8 cellular contexts compared by ENCODE assay signal in genomic region chr11:64241430-64242153, GRCh38. TPM values are rescaled to one million over a fixed set of nuclear protein-coding genes. Genes with fewer than 3 reads are reported as not detected.
DNase-seq lines count a peak whose midpoint lies in the region; ATAC-seq, FAIRE-seq and TF ChIP-seq lines count a peak whose summit lies in the region.

No MANE protein-coding gene starts in this region.

- intact Hi-C loops in A673 (cut with micrococcal nuclease; ENCODE audit: unreplicated experiment), result loop anchor here (2.0 kb wide), 1 partner anchor 63 kb away; the partner anchor contains the start of gene ESRRA
- intact Hi-C loops in mammary epithelial cell (cut with micrococcal nuclease), result no loop called here

- peaks cover 9% of the 10 kb centered on the region for H3K4me1 ChIP-seq in A673 (ENCODE audit: insufficient read depth, low read length, poor library complexity, severe bottlenecking)
- H3K4me1 ChIP-seq in mammary epithelial cell (ENCODE audit: insufficient read depth, low read length), result peaks cover 41% of the 10 kb centered on the region
- peaks cover 43% of the 10 kb centered on the region for H3K4me1 ChIP-seq in keratinocyte (ENCODE audit: control insufficient read depth, extremely low read depth, insufficient read depth, low read length)

- dilution Hi-C loops in mammary epithelial cell (cut with HindIII; ENCODE audit: low sequenced_read_pairs) (no loop called here), keratinocyte (cut with MboI; ENCODE audit: extremely low pct_ligation_motif_present, low sequenced_read_pairs) (no loop called here)

- DNase-seq in A673 (ENCODE audit: low spot score) (peak; percentile 99), NCI-H2196 treated with DMSO at 0.1 percent for 48 hours (lab: John Stamatoyannopoulos, UW; ENCODE audit: unreplicated experiment) (peak; percentile 94), mammary epithelial cell (peak; percentile 46), keratinocyte (ENCODE audit: low read depth, low spot score) (peak; percentile 96)
- peak; percentile 100 for DNase-seq in stimulated activated CD4-positive, alpha-beta T cell treated with anti-CD3 and anti-CD28 coated beads, Interleukin-12 subunit alpha, Interleukin-12 subunit beta, amount 100 ng/mL, for 4 hours

- no peaks in the 10 kb centered on the region for H3K9me3 ChIP-seq in A673 (ENCODE audit: low read depth, low read length, poor library complexity, severe bottlenecking)
- H3K9me3 ChIP-seq in mammary epithelial cell (replicated peaks; ENCODE audit: insufficient read depth, low read length), result no peaks in the 10 kb centered on the region
- no peaks in the 10 kb centered on the region for H3K9me3 ChIP-seq in keratinocyte (ENCODE audit: control insufficient read depth, low read depth, low read length)

- H4K20me1 ChIP-seq in mammary epithelial cell (ENCODE audit: insufficient read depth, low read length) (no peaks in the 10 kb centered on the region), keratinocyte (ENCODE audit: control insufficient read depth, extremely low read depth, insufficient read depth, low read length) (no peaks in the 10 kb centered on the region)

- in situ Hi-C loops in mammary epithelial cell (cut with MboI; ENCODE audit: low sequenced_read_pairs in 2 of 2), result no loop called here

- no peak for TF ChIP-seq CTCF in A673 (conservative IDR thresholded peaks at IDR 0.05; ENCODE audit: low read depth, low read length)
- TF ChIP-seq CTCF in VCaP (conservative IDR thresholded peaks at IDR 0.05), result peak; percentile 38
- no peak for TF ChIP-seq CTCF in mammary epithelial cell (conservative IDR thresholded peaks at IDR 0.05 in 1 of 2, IDR thresholded peaks at IDR 0.05 in 1 of 2; ENCODE audit: extremely low read depth in 1 of 2, insufficient read depth in 1 of 2, low read depth in 1 of 2, low read length in 2 of 2)
- TF ChIP-seq CTCF in keratinocyte (optimal IDR thresholded peaks at IDR 0.05 in 1 of 3, IDR thresholded peaks at IDR 0.05 in 1 of 3, conservative IDR thresholded peaks at IDR 0.05 in 1 of 3; ENCODE audit: extremely low read depth in 1 of 3, insufficient read depth in 2 of 3, low read length in 3 of 3), result no peak

- ATAC-seq in GM18870 (IDR thresholded peaks at IDR 0.05; ENCODE audit: unreplicated experiment) (peak; percentile 62), HG03108 (IDR thresholded peaks at IDR 0.05; ENCODE audit: unreplicated experiment) (peak; percentile 59)

- H3K4me2 ChIP-seq in mammary epithelial cell (ENCODE audit: insufficient read depth, low read depth, low read length), result peak overlapping the region; percentile 93
- peak overlapping the region; percentile 67 for H3K4me2 ChIP-seq in keratinocyte (ENCODE audit: control insufficient read depth, extremely low read depth, insufficient read depth, low read depth, low read length)

- H3K9me1 ChIP-seq in keratinocyte (ENCODE audit: control insufficient read depth, extremely low read depth, insufficient read depth, low read length), result no peaks in the 10 kb centered on the region

- H3K4me3 ChIP-seq in A673 (ENCODE audit: low read depth, low read length, poor library complexity, severe bottlenecking) (peak overlapping the region; percentile 86), mammary epithelial cell (replicated peaks in 1 of 3; ENCODE audit: insufficient read depth in 1 of 3, low read depth in 2 of 3, low read length in 3 of 3) (peak overlapping the region; percentile 79 to 92 (median 85)), keratinocyte (ENCODE audit: control insufficient read depth in 2 of 3, extremely low read depth in 1 of 3, insufficient read depth in 2 of 3, low read depth in 1 of 3, low read length in 3 of 3) (peak overlapping the region; percentile 72 to 87 (median 82))

- no peaks in the 10 kb centered on the region for H3K27me3 ChIP-seq in A673 (replicated peaks; ENCODE audit: insufficient read depth, low read depth, low read length, poor library complexity)
- H3K27me3 ChIP-seq in mammary epithelial cell (ENCODE audit: insufficient read depth, low read length), result no peaks in the 10 kb centered on the region
- no peaks in the 10 kb centered on the region for H3K27me3 ChIP-seq in keratinocyte (ENCODE audit: control insufficient read depth, extremely low read depth, insufficient read depth, low read length)

- FAIRE-seq in keratinocyte (lab: Jason Lieb, UNC), result no peak

- BruUV-seq in A673 (replicated peaks; lab: Mats Ljungman, UMichigan) (TSS peak; percentile 55), mammary epithelial cell (replicated peaks; lab: Mats Ljungman, UMichigan) (no TSS peak)

- peak overlapping the region; percentile 35 for H2AFZ ChIP-seq in mammary epithelial cell (ENCODE audit: low read depth, low read length)
- H2AFZ ChIP-seq in keratinocyte (ENCODE audit: control insufficient read depth, low read length), result no peak overlapping the region

- peak overlapping the region; percentile 91 for H3K27ac ChIP-seq in A673 (ENCODE audit: low read depth, low read length, poor library complexity, severe bottlenecking)
- peak overlapping the region; percentile 95 for H3K27ac ChIP-seq in VCaP
- peak overlapping the region; percentile 42 for H3K27ac ChIP-seq in mammary epithelial cell (ENCODE audit: insufficient read depth, low read depth, low read length)
- peak overlapping the region; percentile 58 for H3K27ac ChIP-seq in keratinocyte (ENCODE audit: control insufficient read depth, insufficient read depth, low read length)

- CTCF ChIA-PET in A673 (lab: Charles Lee), result interaction anchor here (0.7 to 0.8 kb wide), 2 partner anchors 60 to 63 kb away, joined by 3 read pairs; no protein-coding TSS in a partner anchor
- CTCF ChIA-PET in mammary epithelial cell (lab: Charles Lee; ENCODE audit: low non-redundant PET), result interaction anchor here (0.7 kb wide), 2 partner anchors 63 to 113 kb away, joined by 6 to 22 read pairs; no protein-coding TSS in a partner anchor

- 2% methylated on average over 19 of the region's 53 CpGs for WGBS in mammary epithelial cell (ENCODE audit: low coverage, missing lambda C conversion rate)

- peaks cover 48% of the 10 kb centered on the region for H3K79me2 ChIP-seq in mammary epithelial cell (ENCODE audit: insufficient read depth, low read length)
- H3K79me2 ChIP-seq in keratinocyte (ENCODE audit: control insufficient read depth, insufficient read depth, low read length), result peaks cover 26% of the 10 kb centered on the region

- peaks cover 27% of the 10 kb centered on the region for H3K36me3 ChIP-seq in A673 (ENCODE audit: insufficient read depth, low read length, poor library complexity, severe bottlenecking)
- H3K36me3 ChIP-seq in mammary epithelial cell (ENCODE audit: insufficient read depth, low read length), result peaks cover 15% of the 10 kb centered on the region
- peaks cover 14 to 30% of the 10 kb centered on the region in 2 experiments for H3K36me3 ChIP-seq in keratinocyte (ENCODE audit: control insufficient read depth in 2 of 2, extremely low read depth in 1 of 2, insufficient read depth in 2 of 2, low read length in 2 of 2)

- H3K9ac ChIP-seq in mammary epithelial cell (ENCODE audit: insufficient read depth, low read length), result peak overlapping the region; percentile 52
- H3K9ac ChIP-seq in keratinocyte (ENCODE audit: control insufficient read depth, extremely low read depth, insufficient read depth, low read length), result peak overlapping the region; percentile 89

- POLR2A ChIA-PET in A673 (lab: Charles Lee; ENCODE audit: low non-redundant PET), result no interaction called here

RNA-seq across cellular contexts. Expression of gene FKBP2, which starts 0.7 kb away (rescaled TPM):
- 57.5 and 63.1 TPM in 2 replicates for total RNA-seq in A673 (2021)
- total RNA-seq in mammary epithelial cell, result 10 to 100 TPM; 15.5 to 59.6 TPM
- polyA plus RNA-seq in mammary epithelial cell, result 55.7 TPM
- polyA minus RNA-seq in mammary epithelial cell, result 56.6 TPM
- polyA plus RNA-seq in keratinocyte, result 40.3 to 57.7 TPM (median 51.9 TPM) in 3 replicates
- 13.5 TPM for polyA plus RNA-seq in keratinocyte (2011; ENCODE audit: low read depth)
- 25.4 and 60.1 TPM in 2 replicates for polyA plus RNA-seq in keratinocyte (2011; cell fraction: cytosol; rRNA removed)
- 36.5 and 39.2 TPM in 2 replicates for polyA plus RNA-seq in keratinocyte (2011; cell fraction: nucleus; rRNA removed)
- polyA plus RNA-seq in keratinocyte (2012; ENCODE audit: low replicate concordance), result 59.4 and 124 TPM in 2 replicates
- 19.1 to 44.3 TPM (median 19.4 TPM) in 3 replicates for polyA minus RNA-seq in keratinocyte
- polyA minus RNA-seq in keratinocyte (2011; cell fraction: cytosol; rRNA and poly(A)+ RNA removed), result 48.7 TPM
- polyA minus RNA-seq in keratinocyte (2011; cell fraction: nucleus; rRNA and poly(A)+ RNA removed), result 10.8 and 13.9 TPM in 2 replicates

RNA-seq across cellular contexts. Expression of gene PPP1R14B, which starts 5.2 kb away (rescaled TPM):
- 378 and 402 TPM in 2 replicates for total RNA-seq in A673 (2021)
- 100 to 1,000 TPM; 118 to 362 TPM for total RNA-seq in mammary epithelial cell
- 265 TPM for polyA plus RNA-seq in mammary epithelial cell
- 190 TPM for polyA minus RNA-seq in mammary epithelial cell
- 182 to 254 TPM (median 208 TPM) in 3 replicates for polyA plus RNA-seq in keratinocyte
- 228 TPM for polyA plus RNA-seq in keratinocyte (2011; ENCODE audit: low read depth)
- polyA plus RNA-seq in keratinocyte (2011; cell fraction: cytosol; rRNA removed), result 136 and 242 TPM in 2 replicates
- 88.4 and 97.8 TPM in 2 replicates for polyA plus RNA-seq in keratinocyte (2011; cell fraction: nucleus; rRNA removed)
- 206 and 370 TPM in 2 replicates for polyA plus RNA-seq in keratinocyte (2012; ENCODE audit: low replicate concordance)
- polyA minus RNA-seq in keratinocyte, result 67.7 to 176 TPM (median 81.0 TPM) in 3 replicates
- 142 TPM for polyA minus RNA-seq in keratinocyte (2011; cell fraction: cytosol; rRNA and poly(A)+ RNA removed)
- 24.2 and 30.3 TPM in 2 replicates for polyA minus RNA-seq in keratinocyte (2011; cell fraction: nucleus; rRNA and poly(A)+ RNA removed)

RNA-seq across cellular contexts. Expression of gene VEGFB, which starts 7.2 kb away (rescaled TPM):
- total RNA-seq in A673 (2021) (93.3 and 108 TPM in 2 replicates), mammary epithelial cell (10 to 100 TPM; 13.0 to 82.7 TPM)
- polyA plus RNA-seq in mammary epithelial cell (20.4 TPM), keratinocyte (9.7 to 23.3 TPM (median 10.0 TPM) in 3 replicates)
- polyA minus RNA-seq in mammary epithelial cell (69.9 TPM), keratinocyte (5.9 to 9.7 TPM (median 7.4 TPM) in 3 replicates)
- polyA plus RNA-seq in keratinocyte (2011; ENCODE audit: low read depth), result 9.0 TPM
- polyA plus RNA-seq in keratinocyte (2011; cell fraction: cytosol; rRNA removed), result 11.0 and 16.3 TPM in 2 replicates
- 10.7 and 13.0 TPM in 2 replicates for polyA plus RNA-seq in keratinocyte (2011; cell fraction: nucleus; rRNA removed)
- polyA plus RNA-seq in keratinocyte (2012; ENCODE audit: low replicate concordance), result 49.0 and 59.7 TPM in 2 replicates
- 14.0 TPM for polyA minus RNA-seq in keratinocyte (2011; cell fraction: cytosol; rRNA and poly(A)+ RNA removed)
- 2.7 and 3.0 TPM in 2 replicates for polyA minus RNA-seq in keratinocyte (2011; cell fraction: nucleus; rRNA and poly(A)+ RNA removed)

RNA-seq across cellular contexts. Expression of gene PLCB3, which starts 9.7 kb away (rescaled TPM):
- total RNA-seq in A673 (2021) (45.3 and 51.1 TPM in 2 replicates), mammary epithelial cell (10 to 100 TPM; 48.5 to 67.9 TPM)
- polyA plus RNA-seq in mammary epithelial cell (42.2 TPM), keratinocyte (32.5 to 46.9 TPM (median 42.0 TPM) in 3 replicates)
- polyA minus RNA-seq in mammary epithelial cell (78.5 TPM), keratinocyte (59.1 to 134 TPM (median 63.1 TPM) in 3 replicates)
- polyA plus RNA-seq in keratinocyte (2011; ENCODE audit: low read depth), result 22.4 TPM
- 24.4 and 45.9 TPM in 2 replicates for polyA plus RNA-seq in keratinocyte (2011; cell fraction: cytosol; rRNA removed)
- polyA plus RNA-seq in keratinocyte (2011; cell fraction: nucleus; rRNA removed), result 80.0 and 97.8 TPM in 2 replicates
- 23.8 and 55.9 TPM in 2 replicates for polyA plus RNA-seq in keratinocyte (2012; ENCODE audit: low replicate concordance)
- polyA minus RNA-seq in keratinocyte (2011; cell fraction: cytosol; rRNA and poly(A)+ RNA removed), result 84.8 TPM
- polyA minus RNA-seq in keratinocyte (2011; cell fraction: nucleus; rRNA and poly(A)+ RNA removed), result 55.3 and 67.1 TPM in 2 replicates

RNA-seq across cellular contexts. Expression of gene DNAJC4, which starts 11.2 kb away (rescaled TPM):
- 20.2 and 23.9 TPM in 2 replicates for total RNA-seq in A673 (2021)
- total RNA-seq in mammary epithelial cell, result 10 to 100 TPM; 10.2 to 15.6 TPM
- polyA plus RNA-seq in mammary epithelial cell, result 10.9 TPM
- 3.1 TPM for polyA minus RNA-seq in mammary epithelial cell
- polyA plus RNA-seq in keratinocyte, result 10.1 to 24.7 TPM (median 12.2 TPM) in 3 replicates
- 9.3 TPM for polyA plus RNA-seq in keratinocyte (2011; ENCODE audit: low read depth)
- polyA plus RNA-seq in keratinocyte (2011; cell fraction: cytosol; rRNA removed), result 9.2 and 17.4 TPM in 2 replicates
- 18.2 and 23.5 TPM in 2 replicates for polyA plus RNA-seq in keratinocyte (2011; cell fraction: nucleus; rRNA removed)
- polyA plus RNA-seq in keratinocyte (2012; ENCODE audit: low replicate concordance), result 14.5 and 34.1 TPM in 2 replicates
- 8.9 to 21.3 TPM (median 12.1 TPM) in 3 replicates for polyA minus RNA-seq in keratinocyte
- polyA minus RNA-seq in keratinocyte (2011; cell fraction: cytosol; rRNA and poly(A)+ RNA removed), result 17.5 TPM
- polyA minus RNA-seq in keratinocyte (2011; cell fraction: nucleus; rRNA and poly(A)+ RNA removed), result 3.3 and 6.4 TPM in 2 replicates

Comparison
In these comparisons a context has a peak if more than half of its experiments do, and no peak if none do; other contexts are left out.
1. Peak in every context shown above with its lines: DNase-seq, ATAC-seq, H3K4me3 ChIP-seq and H3K27ac ChIP-seq.
2. DNase-seq: peak in every context shown above with its lines; median percentile 100 in stimulated activated CD4-positive, alpha-beta T cell treated with anti-CD3 and anti-CD28 coated beads, Interleukin-12 subunit alpha, Interleukin-12 subunit beta, amount 100 ng/mL, for 4 hours; 99 in A673; 96 in keratinocyte; 94 in NCI-H2196 treated with DMSO at 0.1 percent for 48 hours; 46 in mammary epithelial cell.
3. H3K27ac ChIP-seq: peak in every context shown above with its lines; median percentile 95 in VCaP; 91 in A673; 58 in keratinocyte; 42 in mammary epithelial cell.